18 cellular contexts compared by ENCODE assay signal in genomic region chr7:44077681-44078091, GRCh38. TPM values are rescaled to one million over a fixed set of nuclear protein-coding genes. Genes with fewer than 3 reads are reported as not detected.
DNase-seq lines count a peak whose midpoint lies in the region; ATAC-seq, FAIRE-seq and TF ChIP-seq lines count a peak whose summit lies in the region.
"Had no signal": no experiment of that assay in that cellular context is flagged by ENCODE, and none has a peak within 500 bp of the region (broad histone marks: within the 10 kb centered on the region; RNA-seq: fewer than 3 reads in every experiment).

No MANE protein-coding gene starts in this region.

- H2BK120ac ChIP-seq in mesenchymal stem cell (ENCODE audit: low read depth, low read length): no peak overlapping the region

- no peak overlapping the region for H4K8ac ChIP-seq in mesenchymal stem cell (ENCODE audit: low read length)

- no peak overlapping the region for H3K14ac ChIP-seq in mesenchymal stem cell (ENCODE audit: low read length in 2 of 2)

- H3K36me3 ChIP-seq in kidney (ENCODE audit: control insufficient read depth in 1 of 2, insufficient read depth in 2 of 2, low read length in 2 of 2): peaks cover 7 to 46% of the 10 kb centered on the region in 2 donors
- peaks cover 80 to 83% of the 10 kb centered on the region in 2 experiments for H3K36me3 ChIP-seq in mesenchymal stem cell (ENCODE audit: control insufficient read depth in 1 of 2, insufficient read depth in 2 of 2, low read depth in 1 of 2, low read length in 2 of 2)

- H2AK5ac ChIP-seq in mesenchymal stem cell (ENCODE audit: low read length, severe bottlenecking): no peak overlapping the region

- no peak for DNase-seq in activated T-cell treated with anti-CD3 and anti-CD28 coated beads, Interleukin-2, amount 50 U/mL, for 24 hours
- DNase-seq in activated T-cell treated with anti-CD3 and anti-CD28 coated beads for 4 hours (no peak), kidney (peak; percentile 43), mesenchymal stem cell (no peak), NCI-H1417 (lab: John Stamatoyannopoulos, UW) (no peak), HK-2 (ENCODE audit: unreplicated experiment) (no peak)
- no peak for DNase-seq in stimulated activated naive B cell treated with anti-CD40 and anti-IgM and Interleukin-4, amounts not matched to agents 10 μg/mL and 1 μg/mL and 100 μg/mL, for 72 hours
- DNase-seq: ACHN; activated CD4-positive, alpha-beta T cell treated with anti-CD3 and anti-CD28 coated beads, Interleukin-2, amount 50 U/mL, for 48 hours; amygdala; colonic mucosa; hypothalamus; lower lobe of right lung; NCI-H526 treated with DMSO at 0.1 percent for 48 hours had no signal

- H3K27ac Mint-ChIP-seq in activated T-cell treated with anti-CD3 and anti-CD28 coated beads, Interleukin-2, amount 50 U/mL, for 24 hours: peak overlapping the region; percentile 92
- peak overlapping the region; percentile 86 for H3K27ac Mint-ChIP-seq in stimulated activated naive B cell treated with anti-CD40 and anti-IgM and Interleukin-4, amounts not matched to agents 10 μg/mL and 1 μg/mL and 100 μg/mL, for 72 hours

- intact Hi-C loops in kidney (cut with DNase I): no loop called here

- H3K9ac ChIP-seq in kidney (ENCODE audit: low read length in 2 of 2): no peak overlapping the region
- H3K9ac ChIP-seq in mesenchymal stem cell (ENCODE audit: low read length): no peak overlapping the region
- H3K9ac ChIP-seq: KMS-11 had no signal

- no peak overlapping the region for H2BK5ac ChIP-seq in mesenchymal stem cell (ENCODE audit: low read depth, low read length, poor library complexity, severe bottlenecking)

- H4K91ac ChIP-seq in mesenchymal stem cell (ENCODE audit: low read length): no peak overlapping the region

- H3K4me3 ChIP-seq in kidney (ENCODE audit: low read length in 2 of 2) (no peak overlapping the region), mesenchymal stem cell (ENCODE audit: insufficient read depth in 1 of 2, low read depth in 1 of 2, low read length in 2 of 2) (no peak overlapping the region)
- H3K4me3 ChIP-seq: colonic mucosa, lower lobe of right lung, smooth muscle cell, suprapubic skin had no signal

- H3K79me1 ChIP-seq in mesenchymal stem cell (replicated peaks; ENCODE audit: low read length, poor library complexity, severe bottlenecking): peaks cover 38% of the 10 kb centered on the region

- no peak for TF ChIP-seq CTCF in VCaP (conservative IDR thresholded peaks at IDR 0.05)
- TF ChIP-seq CTCF in kidney (IDR thresholded peaks at IDR 0.05; ENCODE audit: borderline replicate concordance, extremely low read depth, insufficient read depth): no peak

- H3K27me3 Mint-ChIP-seq in activated T-cell treated with anti-CD3 and anti-CD28 coated beads, Interleukin-2, amount 50 U/mL, for 24 hours: no peaks in the 10 kb centered on the region
- no peaks in the 10 kb centered on the region for H3K27me3 Mint-ChIP-seq in stimulated activated naive B cell treated with anti-CD40 and anti-IgM and Interleukin-4, amounts not matched to agents 10 μg/mL and 1 μg/mL and 100 μg/mL, for 72 hours

- H3K23ac ChIP-seq in mesenchymal stem cell (ENCODE audit: low read length in 2 of 2): no peak overlapping the region

- peaks cover 46 to 51% of the 10 kb centered on the region in 2 donors for H3K4me1 ChIP-seq in kidney (ENCODE audit: control insufficient read depth in 1 of 2, insufficient read depth in 1 of 2, low read depth in 1 of 2, low read length in 2 of 2)
- H3K4me1 ChIP-seq in mesenchymal stem cell (ENCODE audit: control insufficient read depth, insufficient read depth, low read depth, low read length): peaks cover 40% of the 10 kb centered on the region

- H3K4me3 Mint-ChIP-seq in activated T-cell treated with anti-CD3 and anti-CD28 coated beads, Interleukin-2, amount 50 U/mL, for 24 hours: no peak overlapping the region
- peak overlapping the region in 1 of 2 donors; percentile 7 for H3K4me3 Mint-ChIP-seq in stimulated activated naive B cell treated with anti-CD40 and anti-IgM and Interleukin-4, amounts not matched to agents 10 μg/mL and 1 μg/mL and 100 μg/mL, for 72 hours

- 74% methylated on average over 5 of the region's 5 CpGs for WGBS in mesenchymal stem cell

- no peak for ATAC-seq in stimulated activated naive B cell treated with anti-CD40 and anti-IgM and Interleukin-4, amounts not matched to agents 10 μg/mL and 1 μg/mL and 100 μg/mL, for 72 hours (replicated peaks)
- ATAC-seq: lower lobe of right lung had no signal

- no peak overlapping the region for H2AFZ ChIP-seq in mesenchymal stem cell (ENCODE audit: low read depth, low read length)

- no peak overlapping the region for H2BK12ac ChIP-seq in mesenchymal stem cell (ENCODE audit: low read length in 2 of 2)

- H3K4me2 ChIP-seq in mesenchymal stem cell (ENCODE audit: low read length, poor library complexity, severe bottlenecking): no peak overlapping the region
- H3K4me2 ChIP-seq: KMS-11, smooth muscle cell had no signal

- H3K18ac ChIP-seq in mesenchymal stem cell (ENCODE audit: low read depth in 1 of 2, low read length in 2 of 2): no peak overlapping the region

- no peak overlapping the region for H3K4ac ChIP-seq in mesenchymal stem cell (ENCODE audit: low read depth in 1 of 2, low read length in 2 of 2)

- H3K27ac ChIP-seq in VCaP (peak overlapping the region; percentile 19; the same call in 1 of the 2 replicates), kidney (ENCODE audit: low read depth in 2 of 2, low read length in 2 of 2) (peak overlapping the region in 1 of 2 donors; percentile 36), mesenchymal stem cell (ENCODE audit: low read length, poor library complexity, severe bottlenecking) (no peak overlapping the region)
- H3K27ac ChIP-seq: colonic mucosa, KMS-11, lower lobe of right lung, suprapubic skin had no signal

- no peaks in the 10 kb centered on the region for H3K9me3 Mint-ChIP-seq in activated T-cell treated with anti-CD3 and anti-CD28 coated beads, Interleukin-2, amount 50 U/mL, for 24 hours
- no peaks in the 10 kb centered on the region for H3K9me3 Mint-ChIP-seq in stimulated activated naive B cell treated with anti-CD40 and anti-IgM and Interleukin-4, amounts not matched to agents 10 μg/mL and 1 μg/mL and 100 μg/mL, for 72 hours

- peaks cover 95% of the 10 kb centered on the region for H3K36me3 Mint-ChIP-seq in activated T-cell treated with anti-CD3 and anti-CD28 coated beads, Interleukin-2, amount 50 U/mL, for 24 hours (ENCODE audit: low read depth)
- peaks cover 46 to 66% of the 10 kb centered on the region in 2 donors for H3K36me3 Mint-ChIP-seq in stimulated activated naive B cell treated with anti-CD40 and anti-IgM and Interleukin-4, amounts not matched to agents 10 μg/mL and 1 μg/mL and 100 μg/mL, for 72 hours

- H3K9me3 ChIP-seq in kidney (ENCODE audit: control insufficient read depth in 1 of 2, low read length in 2 of 2): no peaks in the 10 kb centered on the region
- H3K9me3 ChIP-seq in mesenchymal stem cell (ENCODE audit: control insufficient read depth, low read length): no peaks in the 10 kb centered on the region
- H3K9me3 ChIP-seq: colonic mucosa, lower lobe of right lung, suprapubic skin had no signal

- peaks cover 54% of the 10 kb centered on the region for H3K4me1 Mint-ChIP-seq in activated T-cell treated with anti-CD3 and anti-CD28 coated beads, Interleukin-2, amount 50 U/mL, for 24 hours (ENCODE audit: low read depth)
- H3K4me1 Mint-ChIP-seq in stimulated activated naive B cell treated with anti-CD40 and anti-IgM and Interleukin-4, amounts not matched to agents 10 μg/mL and 1 μg/mL and 100 μg/mL, for 72 hours: peaks cover 45 to 84% of the 10 kb centered on the region in 2 donors

- no peak for FAIRE-seq in kidney (lab: Jason Lieb, UNC)

- H3K27me3 ChIP-seq in mesenchymal stem cell (ENCODE audit: control insufficient read depth in 1 of 2, insufficient read depth in 1 of 2, low read length in 2 of 2): no peaks in the 10 kb centered on the region
- H3K27me3 ChIP-seq: colonic mucosa, suprapubic skin had no signal

- no peak overlapping the region for H2BK15ac ChIP-seq in mesenchymal stem cell (ENCODE audit: low read depth, poor library complexity, severe bottlenecking)

RNA-seq across cellular contexts. Expression of gene POLM, which starts 4.6 kb away (rescaled TPM):
- total RNA-seq in kidney: 41.4 TPM
- polyA plus RNA-seq in kidney (ENCODE audit: insufficient read depth, low read depth, low replicate concordance): 16.3 TPM
- 6.5 TPM for polyA plus RNA-seq in mesenchymal stem cell (2013, experiment 1 of 2)
- polyA plus RNA-seq in mesenchymal stem cell (2013, experiment 2 of 2): 5.7 TPM

RNA-seq across cellular contexts. Expression of gene PGAM2, which starts 12.3 kb away (rescaled TPM):
- total RNA-seq in kidney: 2.1 TPM
- 37.7 TPM for polyA plus RNA-seq in kidney (ENCODE audit: insufficient read depth, low read depth, low replicate concordance)
- not detected for polyA plus RNA-seq in mesenchymal stem cell (2013, experiment 1 of 2)
- polyA plus RNA-seq in mesenchymal stem cell (2013, experiment 2 of 2): not detected
- total RNA-seq: smooth muscle cell had no signal
- polyA plus RNA-seq: smooth muscle cell had no signal

RNA-seq across cellular contexts. Expression of gene AEBP1, which starts 26.5 kb away (rescaled TPM):
- total RNA-seq in kidney: 164 TPM
- 89.4 TPM for polyA plus RNA-seq in kidney (ENCODE audit: insufficient read depth, low read depth, low replicate concordance)
- 95.5 TPM for polyA plus RNA-seq in mesenchymal stem cell (2013, experiment 1 of 2)
- polyA plus RNA-seq in mesenchymal stem cell (2013, experiment 2 of 2): 88.2 TPM

RNA-seq across cellular contexts. Expression of gene DBNL, which starts 33.2 kb away (rescaled TPM):
- 103 TPM for total RNA-seq in kidney
- polyA plus RNA-seq in kidney (ENCODE audit: insufficient read depth, low read depth, low replicate concordance): 85.9 TPM
- polyA plus RNA-seq in mesenchymal stem cell (2013, experiment 1 of 2): 51.9 TPM
- 52.3 TPM for polyA plus RNA-seq in mesenchymal stem cell (2013, experiment 2 of 2)

RNA-seq across cellular contexts. Expression of gene POLD2, which starts 45.7 kb away (rescaled TPM):
- 60.0 TPM for total RNA-seq in kidney
- 119 TPM for polyA plus RNA-seq in kidney (ENCODE audit: insufficient read depth, low read depth, low replicate concordance)
- polyA plus RNA-seq in mesenchymal stem cell (2013, experiment 1 of 2): 59.3 TPM
- polyA plus RNA-seq in mesenchymal stem cell (2013, experiment 2 of 2): 56.2 TPM
